In the genomic region with DNA sequence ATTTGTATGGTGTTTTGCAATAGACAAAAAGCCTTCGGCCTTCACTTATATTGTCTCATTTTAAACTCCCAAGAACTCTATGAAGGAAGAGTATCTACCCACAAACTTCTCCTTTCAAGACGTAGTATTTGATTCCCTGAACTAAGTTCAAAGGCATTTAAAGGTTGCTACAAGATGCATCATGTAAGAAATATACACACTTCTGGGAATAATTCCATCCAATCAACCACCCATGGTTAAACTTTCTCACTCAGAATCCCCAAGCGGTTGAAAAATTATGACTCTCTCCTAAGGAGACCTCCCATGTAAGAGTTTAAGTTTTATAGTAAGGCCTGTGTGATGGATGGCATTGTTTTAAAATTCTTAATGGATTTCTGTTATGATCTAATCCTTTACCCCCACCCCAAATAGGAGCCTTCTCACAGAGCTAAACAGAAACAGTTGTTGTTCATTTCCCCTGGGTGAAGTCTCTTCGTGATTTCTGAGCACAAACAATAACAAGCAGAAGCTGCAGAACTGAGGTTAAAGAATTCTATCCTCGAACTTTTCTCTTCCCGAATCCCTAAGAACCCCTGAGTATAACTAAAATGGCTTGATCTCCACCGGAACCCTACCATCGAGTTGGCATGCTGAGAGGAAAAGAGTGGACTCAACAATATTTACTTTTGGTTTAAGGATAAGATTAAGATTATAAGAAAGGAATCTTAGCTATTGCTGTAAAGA, we compare ENCODE assay signal across 17 cellular contexts.
DNase-seq lines count a peak whose midpoint lies in the region; ATAC-seq and TF ChIP-seq lines count a peak whose summit lies in the region.
"Had no signal": no experiment of that assay in that cellular context is flagged by ENCODE, and none has a peak within 500 bp of the region (broad histone marks: within the 10 kb centered on the region; RNA-seq: fewer than 3 reads in every experiment).

No MANE protein-coding gene starts in this region.

- H3K4me3 Mint-ChIP-seq in activated T-cell treated with anti-CD3 and anti-CD28 coated beads, Interleukin-2, amount 50 U/mL, for 72 hours = no peak overlapping the region
- H3K4me3 Mint-ChIP-seq in activated T-cell treated with anti-CD3 and anti-CD28 coated beads, Interleukin-2, amount 50 U/mL, for 4 hours = no peak overlapping the region
- no peak overlapping the region for H3K4me3 Mint-ChIP-seq in brain
- no peak overlapping the region for H3K4me3 Mint-ChIP-seq in endodermal cell
- H3K4me3 Mint-ChIP-seq: H9; stimulated activated naive B cell treated with anti-CD40 and anti-IgM and Interleukin-4, amounts not matched to agents 10 μg/mL and 1 μg/mL and 100 μg/mL, for 72 hours had no signal

- H3K36me3 ChIP-seq in left lung (no peaks in the 10 kb centered on the region), tibial nerve (peaks cover 0 to 16% (median 0%) of the 10 kb centered on the region in 3 donors), endodermal cell (ENCODE audit: control insufficient read depth, insufficient read depth, low read length) (no peaks in the 10 kb centered on the region), prostate gland (no peaks in the 10 kb centered on the region)

- H3K27ac Mint-ChIP-seq in activated T-cell treated with anti-CD3 and anti-CD28 coated beads, Interleukin-2, amount 50 U/mL, for 72 hours = peak overlapping the region; percentile 34
- H3K27ac Mint-ChIP-seq in brain = peak overlapping the region in 3 of 5 experiments; percentile 22 to 41 (median 24)
- H3K27ac Mint-ChIP-seq in endodermal cell = no peak overlapping the region
- H3K27ac Mint-ChIP-seq: H9; stimulated activated naive B cell treated with anti-CD40 and anti-IgM and Interleukin-4, amounts not matched to agents 10 μg/mL and 1 μg/mL and 100 μg/mL, for 72 hours had no signal

- intact Hi-C loops in left lung (cut with DNase I) (no loop called here), prostate gland (cut with DNase I) (loop anchor here (10.0 kb wide), 1 partner anchor 176 kb away; no protein-coding TSS in a partner anchor)

- peaks cover 12 to 21% of the 10 kb centered on the region in 2 donors for H3K4me1 ChIP-seq in left lung
- H3K4me1 ChIP-seq in tibial nerve = peaks cover 0 to 59% (median 25%) of the 10 kb centered on the region in 4 donors
- peaks cover 2% of the 10 kb centered on the region for H3K4me1 ChIP-seq in endodermal cell (ENCODE audit: control insufficient read depth, insufficient read depth, low read length)
- no peaks in the 10 kb centered on the region for H3K4me1 ChIP-seq in prostate gland (replicated peaks)

- no peaks in the 10 kb centered on the region for H3K9me3 Mint-ChIP-seq in activated T-cell treated with anti-CD3 and anti-CD28 coated beads, Interleukin-2, amount 50 U/mL, for 72 hours
- no peaks in the 10 kb centered on the region for H3K9me3 Mint-ChIP-seq in activated T-cell treated with anti-CD3 and anti-CD28 coated beads, Interleukin-2, amount 50 U/mL, for 4 hours
- no peaks in the 10 kb centered on the region for H3K9me3 Mint-ChIP-seq in brain
- no peaks in the 10 kb centered on the region for H3K9me3 Mint-ChIP-seq in endodermal cell
- H3K9me3 Mint-ChIP-seq: H9; stimulated activated naive B cell treated with anti-CD40 and anti-IgM and Interleukin-4, amounts not matched to agents 10 μg/mL and 1 μg/mL and 100 μg/mL, for 72 hours had no signal

- peak overlapping the region; percentile 21 for H3K27ac ChIP-seq in left lung
- peak overlapping the region in 3 of 4 donors; percentile 9 to 73 (median 67) for H3K27ac ChIP-seq in tibial nerve
- no peak overlapping the region for H3K27ac ChIP-seq in endodermal cell (ENCODE audit: low read depth, low read length)
- H3K27ac ChIP-seq in prostate gland = no peak overlapping the region
- H3K27ac ChIP-seq: 22Rv1, dorsolateral prefrontal cortex, KMS-11 had no signal

- DNase-seq in activated T-cell treated with anti-CD3 and anti-CD28 coated beads, Interleukin-2, amount 50 U/mL, for 72 hours = no peak
- no peak for DNase-seq in activated T-cell treated with anti-CD3 and anti-CD28 coated beads, Interleukin-2, amount 50 U/mL, for 4 hours
- DNase-seq in left lung (no peak), tibial nerve (ENCODE audit: low spot score in 2 of 2) (no peak), endodermal cell (no peak), erythroblast (lab: John Stamatoyannopoulos, UW) (no peak), prostate gland (ENCODE audit: low spot score) (no peak)
- DNase-seq: Calu3; dorsolateral prefrontal cortex; H9; NCI-H146; right cardiac atrium; stimulated activated naive B cell treated with anti-CD40 and anti-IgM and Interleukin-4, amounts not matched to agents 10 μg/mL and 1 μg/mL and 100 μg/mL, for 72 hours had no signal

- H3K9me3 ChIP-seq in left lung = no peaks in the 10 kb centered on the region
- H3K9me3 ChIP-seq in tibial nerve = no peaks in the 10 kb centered on the region
- no peaks in the 10 kb centered on the region for H3K9me3 ChIP-seq in endodermal cell (ENCODE audit: control insufficient read depth, low read length)
- no peaks in the 10 kb centered on the region for H3K9me3 ChIP-seq in prostate gland

- WGBS in tibial nerve, 2 donors = 30 to 34% methylated on average over 8 of the region's 8 CpGs
- WGBS in endodermal cell (ENCODE audit: insufficient coverage in 1 of 2, insufficient read length in 1 of 2), 2 experiments = 80 to 88% methylated on average over 6 to 7 of the region's 8 CpGs
- WGBS in prostate gland = 87% methylated on average over 8 of the region's 8 CpGs

- no peaks in the 10 kb centered on the region for H3K27me3 Mint-ChIP-seq in activated T-cell treated with anti-CD3 and anti-CD28 coated beads, Interleukin-2, amount 50 U/mL, for 72 hours (ENCODE audit: low read depth)
- no peaks in the 10 kb centered on the region for H3K27me3 Mint-ChIP-seq in activated T-cell treated with anti-CD3 and anti-CD28 coated beads, Interleukin-2, amount 50 U/mL, for 4 hours (ENCODE audit: low read depth)
- H3K27me3 Mint-ChIP-seq in brain = no peaks in the 10 kb centered on the region
- no peaks in the 10 kb centered on the region for H3K27me3 Mint-ChIP-seq in endodermal cell (ENCODE audit: insufficient read depth)

- TF ChIP-seq EP300 in tibial nerve (IDR thresholded peaks at IDR 0.05) = no peak

- no peak for ATAC-seq in activated T-cell treated with anti-CD3 and anti-CD28 coated beads, Interleukin-2, amount 50 U/mL, for 72 hours (replicated peaks in 1 of 2)
- no peak for ATAC-seq in activated T-cell treated with anti-CD3 and anti-CD28 coated beads, Interleukin-2, amount 50 U/mL, for 4 hours
- ATAC-seq in left lung = peak; percentile 49
- ATAC-seq: activated CD4-positive, CD25-positive, alpha-beta regulatory T cell treated with anti-CD3 and anti-CD28 coated beads, Interleukin-2, amount 50 U/mL, for 24 hours; right cardiac atrium; stimulated activated naive B cell treated with anti-CD40 and anti-IgM and Interleukin-4, amounts not matched to agents 10 μg/mL and 1 μg/mL and 100 μg/mL, for 72 hours had no signal

- H3K4me3 ChIP-seq in left lung (no peak overlapping the region), tibial nerve (no peak overlapping the region), endodermal cell (ENCODE audit: low read length) (no peak overlapping the region), prostate gland (no peak overlapping the region)
- H3K4me3 ChIP-seq: dorsolateral prefrontal cortex had no signal

- peaks cover 46% of the 10 kb centered on the region for H3K4me1 Mint-ChIP-seq in activated T-cell treated with anti-CD3 and anti-CD28 coated beads, Interleukin-2, amount 50 U/mL, for 72 hours (ENCODE audit: low read depth)
- peaks cover 30% of the 10 kb centered on the region for H3K4me1 Mint-ChIP-seq in activated T-cell treated with anti-CD3 and anti-CD28 coated beads, Interleukin-2, amount 50 U/mL, for 4 hours (ENCODE audit: low read depth)
- H3K4me1 Mint-ChIP-seq in brain (peaks cover 25% of the 10 kb centered on the region), endodermal cell (peaks cover 12% of the 10 kb centered on the region)
- H3K4me1 Mint-ChIP-seq: stimulated activated naive B cell treated with anti-CD40 and anti-IgM and Interleukin-4, amounts not matched to agents 10 μg/mL and 1 μg/mL and 100 μg/mL, for 72 hours had no signal

- TF ChIP-seq POLR2A in tibial nerve (IDR thresholded peaks at IDR 0.05) (no peak), erythroblast (IDR thresholded peaks at IDR 0.05; ENCODE audit: low read length) (no peak), prostate gland (IDR thresholded peaks at IDR 0.05) (no peak)

- H3K36me3 Mint-ChIP-seq in activated T-cell treated with anti-CD3 and anti-CD28 coated beads, Interleukin-2, amount 50 U/mL, for 72 hours (ENCODE audit: insufficient read depth in 2 of 2) = peaks cover 4 to 7% of the 10 kb centered on the region in 2 donors
- peaks cover 19% of the 10 kb centered on the region for H3K36me3 Mint-ChIP-seq in activated T-cell treated with anti-CD3 and anti-CD28 coated beads, Interleukin-2, amount 50 U/mL, for 4 hours (ENCODE audit: insufficient read depth)
- H3K36me3 Mint-ChIP-seq in brain (peaks cover 3% of the 10 kb centered on the region), endodermal cell (ENCODE audit: low read depth) (peaks cover 1% of the 10 kb centered on the region)
- H3K36me3 Mint-ChIP-seq: stimulated activated naive B cell treated with anti-CD40 and anti-IgM and Interleukin-4, amounts not matched to agents 10 μg/mL and 1 μg/mL and 100 μg/mL, for 72 hours had no signal

- TF ChIP-seq CTCF in brain (conservative IDR thresholded peaks at IDR 0.05) (no peak), left lung (IDR thresholded peaks at IDR 0.05) (no peak), tibial nerve (IDR thresholded peaks at IDR 0.05) (no peak), endodermal cell (conservative IDR thresholded peaks at IDR 0.05) (no peak), prostate gland (IDR thresholded peaks at IDR 0.05) (no peak)

- H3K27me3 ChIP-seq in left lung (no peaks in the 10 kb centered on the region), tibial nerve (no peaks in the 10 kb centered on the region), endodermal cell (ENCODE audit: control insufficient read depth, insufficient read depth, low read length, poor library complexity, severe bottlenecking) (no peaks in the 10 kb centered on the region), prostate gland (replicated peaks; ENCODE audit: insufficient read depth) (no peaks in the 10 kb centered on the region)
- H3K27me3 ChIP-seq: dorsolateral prefrontal cortex had no signal

- no peak overlapping the region for H3K9ac ChIP-seq in endodermal cell (ENCODE audit: extremely low read depth, low read length, poor library complexity, severe bottlenecking)
- H3K9ac ChIP-seq: KMS-11 had no signal

Comparison
In these comparisons a context has a peak if more than half of its experiments do, and no peak if none do; other contexts are left out.
1. H3K27ac ChIP-seq: peak in left lung (2 of 2) and tibial nerve (3 of 4); none in endodermal cell (single experiment) and prostate gland (0 of 2).